Comparison of ENCODE assay signal across 9 cellular contexts in genomic region chr20:63736893-63737689, GRCh38. TPM values are rescaled to one million over a fixed set of nuclear protein-coding genes. Genes with fewer than 3 reads are reported as not detected.
A peak's percentile ranks its signal among the peaks of the same experiment; 100 is the strongest.
DNase-seq lines count a peak whose midpoint lies in the region; ATAC-seq and TF ChIP-seq lines count a peak whose summit lies in the region.
"Had no signal": no experiment of that assay in that cellular context is flagged by ENCODE, and none has a peak within 500 bp of the region (broad histone marks: within the 10 kb centered on the region; RNA-seq: fewer than 3 reads in every experiment).

No MANE protein-coding gene starts in this region.

- CTCF ChIA-PET in WTC11 (lab: Charles Lee) = interaction anchor here (1.0 to 3.1 kb wide), 4 partner anchors 29 to 244 kb away, joined by 3 to 14 read pairs (median 6); partner anchors contain the start of genes ARFRP1, PRPF6 and ZGPAT

- peaks cover 27% of the 10 kb centered on the region for H3K4me1 ChIP-seq in effector memory CD4-positive, alpha-beta T cell (ENCODE audit: control insufficient read depth, insufficient read depth, low read length, poor library complexity, severe bottlenecking)

- no peak overlapping the region for H3K27ac Mint-ChIP-seq in WTC11

- no peaks in the 10 kb centered on the region for H3K4me1 Mint-ChIP-seq in WTC11

- H3K27me3 Mint-ChIP-seq in WTC11 (ENCODE audit: low read depth) = no peaks in the 10 kb centered on the region

- H3K36me3 Mint-ChIP-seq in WTC11 = peaks cover 8% of the 10 kb centered on the region; the same call in 1 of the 2 replicates

- H3K4me3 Mint-ChIP-seq in WTC11 = peak overlapping the region; percentile 30; the same call in 1 of the 2 replicates

- DNase-seq in GM19238 (ENCODE audit: insufficient read length, low spot score) (peak; percentile 67), WTC11 (ENCODE audit: low spot score) (no peak), cerebellar nuclear complex (lab: John Stamatoyannopoulos, UW) (no peak), NCI-H187 (lab: John Stamatoyannopoulos, UW) (no peak), COLO668 (lab: John Stamatoyannopoulos, UW; ENCODE audit: unreplicated experiment) (no peak)
- DNase-seq in effector memory CD4-positive, alpha-beta T cell = peak; percentile 52 to 63 (median 56)
- DNase-seq in stimulated activated CD4-positive, alpha-beta T cell treated with anti-CD3 and anti-CD28 coated beads, Interleukin-4, amount 100 ng/mL, for 4 hours = peak; percentile 43 to 55

- TF ChIP-seq CTCF in WTC11 (IDR thresholded peaks at IDR 0.05) = no peak

- H3K27ac ChIP-seq in effector memory CD4-positive, alpha-beta T cell (ENCODE audit: insufficient read depth, low read length, poor library complexity, severe bottlenecking) = peak overlapping the region; percentile 72
- H3K27ac ChIP-seq: cardiac muscle cell had no signal

- no peaks in the 10 kb centered on the region for H3K9me3 ChIP-seq in effector memory CD4-positive, alpha-beta T cell (ENCODE audit: control insufficient read depth, low read length)

- POLR2A ChIA-PET in WTC11 (lab: Charles Lee) = interaction anchor here (0.6 to 0.9 kb wide), 2 partner anchors 17 to 18 kb away, joined by 3 read pairs; no protein-coding TSS in a partner anchor

- H3K36me3 ChIP-seq in effector memory CD4-positive, alpha-beta T cell (ENCODE audit: control insufficient read depth, insufficient read depth, low read length) = peaks cover 36% of the 10 kb centered on the region

- H3K27me3 ChIP-seq in effector memory CD4-positive, alpha-beta T cell (replicated peaks; ENCODE audit: control insufficient read depth, insufficient read depth, low read length, poor library complexity, severe bottlenecking) = no peaks in the 10 kb centered on the region
- H3K27me3 ChIP-seq: cardiac muscle cell had no signal

- H3K9me3 Mint-ChIP-seq in WTC11 = no peaks in the 10 kb centered on the region

- H3K4me3 ChIP-seq in effector memory CD4-positive, alpha-beta T cell (ENCODE audit: insufficient read depth, low read depth, low read length, poor library complexity, severe bottlenecking) = peak overlapping the region; percentile 70
- H3K4me3 ChIP-seq: cardiac muscle cell had no signal

- peak; percentile 1; the same call in 1 of the 2 replicates for ATAC-seq in WTC11
- ATAC-seq in GM21576 (IDR thresholded peaks at IDR 0.05; ENCODE audit: unreplicated experiment) = no peak

TF ChIP-seq in WTC11, 78 proteins besides CTCF, POLR2A, EP300 and RAD21:
- TF ChIP-seq ZNF138 (CRISPR knock-in tag; conservative IDR thresholded peaks at IDR 0.05) (0 out of 2 replicates have a peak, but pooled peaks have one; percentile 10), ZNF425 (CRISPR knock-in tag; conservative IDR thresholded peaks at IDR 0.05) (no peak)
TF ChIP-seq in WTC11: peak in this region for 1.

RNA-seq across cellular contexts. Expression of gene LIME1, which starts 0.6 kb away (rescaled TPM):
- 4.5 to 7.0 TPM (median 6.0 TPM) in 3 replicates for total RNA-seq in WTC11 (2021)

RNA-seq across cellular contexts. Expression of gene SLC2A4RG, which starts 2.5 kb away (rescaled TPM):
- 41.6 to 47.2 TPM (median 43.3 TPM) in 3 replicates for total RNA-seq in WTC11 (2021)

RNA-seq across cellular contexts. Expression of gene ZGPAT, which starts 29.3 kb away (rescaled TPM):
- 28.3 to 31.0 TPM (median 30.4 TPM) in 3 replicates for total RNA-seq in WTC11 (2021)

RNA-seq across cellular contexts. Expression of gene ARFRP1, which starts 29.3 kb away (rescaled TPM):
- total RNA-seq in WTC11 (2021) = 24.3 to 30.2 TPM (median 27.4 TPM) in 3 replicates

RNA-seq across cellular contexts. Expression of gene TNFRSF6B, which starts 40.6 kb away (rescaled TPM):
- not detected in 3 replicates for total RNA-seq in WTC11 (2021)

Comparison
In these comparisons a context has a peak if more than half of its experiments do, and no peak if none do; other contexts are left out.
1. DNase-seq: peak in GM19238 (single experiment), effector memory CD4-positive, alpha-beta T cell (3 of 3) and stimulated activated CD4-positive, alpha-beta T cell treated with anti-CD3 and anti-CD28 coated beads, Interleukin-4, amount 100 ng/mL, for 4 hours (2 of 2); none in WTC11 (single experiment), cerebellar nuclear complex (0 of 2), NCI-H187 (0 of 2) and COLO668 (single experiment).